16 cellular contexts compared by ENCODE assay signal in genomic region chr5:9125852-9126251, GRCh38.
A peak's percentile ranks its signal among the peaks of the same experiment; 100 is the strongest.
DNase-seq lines count a peak whose midpoint lies in the region; ATAC-seq and TF ChIP-seq lines count a peak whose summit lies in the region.
"Had no signal": no experiment of that assay in that cellular context is flagged by ENCODE, and none has a peak within 500 bp of the region (broad histone marks: within the 10 kb centered on the region; RNA-seq: fewer than 3 reads in every experiment).

No MANE protein-coding gene starts in this region.

- TF ChIP-seq CTCF in testis (IDR thresholded peaks at IDR 0.05) (no peak), vagina (IDR thresholded peaks at IDR 0.05) (no peak), mucosa of descending colon (IDR thresholded peaks at IDR 0.05) (no peak)

- no peaks in the 10 kb centered on the region for H3K9me3 ChIP-seq in testis
- no peaks in the 10 kb centered on the region for H3K9me3 ChIP-seq in vagina
- H3K9me3 ChIP-seq in mucosa of descending colon: no peaks in the 10 kb centered on the region
- H3K9me3 ChIP-seq: body of pancreas, lower lobe of right lung, SK-N-SH had no signal

- H3K27me3 ChIP-seq in testis: no peaks in the 10 kb centered on the region
- H3K27me3 ChIP-seq in vagina: no peaks in the 10 kb centered on the region
- H3K27me3 ChIP-seq: body of pancreas had no signal

- H3K4me3 ChIP-seq in testis (no peak overlapping the region), vagina (no peak overlapping the region), mucosa of descending colon (no peak overlapping the region)
- H3K4me3 ChIP-seq: body of pancreas, lower lobe of right lung had no signal

- H3K27ac ChIP-seq in testis (no peak overlapping the region), vagina (no peak overlapping the region)
- H3K27ac ChIP-seq: body of pancreas, lower lobe of right lung had no signal

- intact Hi-C loops in testis (cut with DNase I; ENCODE audit: low total_unique reads) (no loop called here), vagina (cut with DNase I) (no loop called here), mucosa of descending colon (cut with DNase I, micrococcal nuclease) (no loop called here)

- DNase-seq in NCI-H526 (lab: John Stamatoyannopoulos, UW): peak; percentile 59 to 68
- DNase-seq in testis: no peak
- no peak for DNase-seq in NCI-H2171 treated with DMSO at 0.1 percent for 48 hours (lab: John Stamatoyannopoulos, UW)
- no peak for DNase-seq in vagina (ENCODE audit: extremely low spot score in 2 of 2)
- no peak for DNase-seq in mucosa of descending colon
- DNase-seq: activated gamma-delta T cell treated with Interleukin-2 at 50 U/mL for 16 hours, body of pancreas, lower lobe of right lung, MV-4-11, natural killer cell, NCI-H2227 treated with DMSO at 0.1 percent for 48 hours, SK-N-SH, trophoblast cell had no signal

- H3K36me3 ChIP-seq in testis (ENCODE audit: low read depth, missing control alignments) (no peaks in the 10 kb centered on the region), vagina (no peaks in the 10 kb centered on the region), mucosa of descending colon (ENCODE audit: low read depth) (no peaks in the 10 kb centered on the region)
- H3K36me3 ChIP-seq: lower lobe of right lung had no signal

- H3K4me1 ChIP-seq in testis (no peaks in the 10 kb centered on the region), vagina (peaks cover 9% of the 10 kb centered on the region), mucosa of descending colon (ENCODE audit: low read depth) (no peaks in the 10 kb centered on the region)
- H3K4me1 ChIP-seq: body of pancreas, lower lobe of right lung had no signal

- TF ChIP-seq POLR2A in testis (IDR thresholded peaks at IDR 0.05) (no peak), vagina (IDR thresholded peaks at IDR 0.05) (no peak)

- 87% methylated on average over 3 of the region's 3 CpGs for WGBS in testis, 2 donors

- ATAC-seq in GM18502 (IDR thresholded peaks at IDR 0.05; ENCODE audit: poor library complexity, unreplicated experiment) (peak; percentile 70), GM19397 (IDR thresholded peaks at IDR 0.05; ENCODE audit: unreplicated experiment) (peak; percentile 73), HG02885 (IDR thresholded peaks at IDR 0.05; ENCODE audit: poor library complexity, unreplicated experiment) (peak; percentile 93), mucosa of descending colon (no peak)
- ATAC-seq: body of pancreas, lower lobe of right lung, natural killer cell had no signal

Comparison
In these comparisons a context has a peak if more than half of its experiments do, and no peak if none do; other contexts are left out.
1. DNase-seq: peak in NCI-H526 (2 of 2); none in testis (single experiment), NCI-H2171 treated with DMSO at 0.1 percent for 48 hours (single experiment), vagina (0 of 2) and mucosa of descending colon (0 of 3).